30 cellular contexts compared by ENCODE assay signal in the genomic region with DNA sequence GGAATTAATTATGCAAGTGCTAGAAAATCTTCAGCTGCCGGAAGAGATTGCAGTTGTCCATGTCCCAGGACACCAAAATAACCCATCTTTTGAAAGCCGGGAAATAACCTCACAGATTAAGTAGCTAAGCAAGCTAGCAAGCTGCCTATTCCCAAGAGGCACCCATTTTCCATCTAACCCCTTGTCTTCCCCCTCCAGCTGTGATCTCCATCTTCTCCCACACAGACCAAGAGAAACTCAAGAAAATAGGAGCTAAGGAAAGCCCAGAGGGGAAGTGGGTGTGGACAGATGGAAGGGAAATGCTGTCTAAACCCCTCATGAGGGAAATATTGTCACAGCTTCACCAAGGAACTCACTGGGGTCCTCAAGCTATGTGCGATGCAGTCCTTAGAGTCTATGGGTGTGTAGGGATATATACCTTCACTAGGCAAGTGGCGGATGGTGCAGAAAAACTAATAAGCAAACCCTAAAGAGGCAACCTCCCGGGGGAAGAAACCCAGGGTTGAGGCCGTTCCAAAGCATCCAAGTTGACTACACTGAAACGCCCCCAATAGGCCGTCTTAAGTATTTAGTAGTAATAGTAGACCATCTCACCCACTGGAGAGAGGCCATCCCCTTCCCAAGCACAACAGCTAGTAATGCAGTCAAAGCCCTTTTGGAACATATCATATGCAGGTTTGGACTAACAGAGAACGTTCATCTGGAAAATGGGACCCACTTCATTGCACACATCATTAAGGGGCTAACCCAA.
"Had no signal": no experiment of that assay in that cellular context is flagged by ENCODE, and none has a peak within 500 bp of the region (broad histone marks: within the 10 kb centered on the region; RNA-seq: fewer than 3 reads in every experiment).

No MANE protein-coding gene starts in this region.

- H3K27me3 ChIP-seq: ovary, suprapubic skin, upper lobe of right lung had no signal

- H3K27me3 Mint-ChIP-seq: activated naive CD4-positive, alpha-beta T cell treated with anti-CD3 and anti-CD28 coated beads, Interleukin-2, amount 50 U/mL, for 24 hours; progenitor cell of endocrine pancreas; stimulated activated memory B cell treated with anti-CD40 and anti-IgM and Interleukin-4, amounts not matched to agents 10 μg/mL and 1 μg/mL and 100 μg/mL, for 72 hours had no signal

- DNase-seq: activated CD4-positive, alpha-beta T cell treated with anti-CD3 and anti-CD28 coated beads for 48 hours; activated CD4-positive, alpha-beta T cell treated with anti-CD3 and anti-CD28 coated beads, Interleukin-2, amount 50 U/mL, for 48 hours; activated CD8-positive, alpha-beta memory T cell treated with anti-CD3 and anti-CD28 coated beads, Interleukin-2, amount 50 U/mL, for 4 hours; activated gamma-delta T cell; activated naive CD8-positive, alpha-beta T cell treated with anti-CD3 and anti-CD28 coated beads, Interleukin-2, amount 50 U/mL, for 24 hours; activated T-cell treated with anti-CD3 and anti-CD28 coated beads, Interleukin-2, amount 50 U/mL, for 1 hour; amygdala; caudate nucleus; cortex of kidney; foreskin melanocyte; left cardiac atrium; naive B cell; ovary; small intestine; stimulated activated CD4-positive, alpha-beta T cell treated with anti-CD3 and anti-CD28 coated beads, Interleukin-4, amount 100 ng/mL, for 24 hours; stimulated activated naive CD8-positive, alpha-beta T cell treated with anti-CD3 and anti-CD28 coated beads, Interleukin-15, amount 100 ng/mL, for 72 hours; T-helper 9 cell; tibial artery; upper lobe of right lung had no signal

- H3K27ac Mint-ChIP-seq: activated naive CD8-positive, alpha-beta T cell treated with anti-CD3 and anti-CD28 coated beads, Interleukin-2, amount 50 U/mL, for 24 hours; activated T-helper 1 cell treated with anti-CD3 and anti-CD28 coated beads, Interleukin-12 subunit alpha, Interleukin-12 subunit beta, Interleukin-2, Interleukin-4 antibody, amounts not matched to agents 30 ng/mL and 10 ng/mL and 1 ng/mL, durations not matched to agents 14 hours and 24 hours and 36 hours; mesothelial cell of epicardium; naive B cell; progenitor cell of endocrine pancreas; stimulated activated memory B cell treated with anti-CD40 and anti-IgM and Interleukin-4, amounts not matched to agents 10 μg/mL and 1 μg/mL and 100 μg/mL, for 72 hours; stimulated activated naive CD8-positive, alpha-beta T cell treated with anti-CD3 and anti-CD28 coated beads, Interleukin-15, amount 100 ng/mL, for 72 hours; T-helper 1 cell treated with Interleukin-12 subunit alpha and Interleukin-12 subunit beta and Interleukin-4 antibody, amounts not matched to agents 30 μg/mL and 1 μg/mL, for 36 hours had no signal

- H3K9me3 Mint-ChIP-seq: activated naive CD4-positive, alpha-beta T cell treated with anti-CD3 and anti-CD28 coated beads, Interleukin-2, amount 50 U/mL, for 24 hours; activated naive CD8-positive, alpha-beta T cell treated with anti-CD3 and anti-CD28 coated beads, Interleukin-2, amount 50 U/mL, for 24 hours; activated T-helper 1 cell treated with anti-CD3 and anti-CD28 coated beads, Interleukin-12 subunit alpha, Interleukin-12 subunit beta, Interleukin-2, Interleukin-4 antibody, amounts not matched to agents 30 ng/mL and 10 ng/mL and 1 ng/mL, durations not matched to agents 14 hours and 24 hours and 36 hours; stimulated activated naive CD8-positive, alpha-beta T cell treated with anti-CD3 and anti-CD28 coated beads, Interleukin-15, amount 100 ng/mL, for 72 hours; T-helper 1 cell treated with Interleukin-12 subunit alpha and Interleukin-12 subunit beta and Interleukin-4 antibody, amounts not matched to agents 30 μg/mL and 1 μg/mL, for 36 hours had no signal

- H3K4me1 ChIP-seq: upper lobe of right lung had no signal

- H3K36me3 ChIP-seq: esophagus muscularis mucosa, ovary, suprapubic skin, tibial artery, upper lobe of right lung had no signal

- H3K27ac ChIP-seq: esophagus muscularis mucosa, ovary, suprapubic skin, tibial artery, upper lobe of right lung, VCaP had no signal

- H3K4me3 Mint-ChIP-seq: activated naive CD4-positive, alpha-beta T cell treated with anti-CD3 and anti-CD28 coated beads, Interleukin-2, amount 50 U/mL, for 24 hours; activated naive CD8-positive, alpha-beta T cell treated with anti-CD3 and anti-CD28 coated beads, Interleukin-2, amount 50 U/mL, for 24 hours; activated T-helper 1 cell treated with anti-CD3 and anti-CD28 coated beads, Interleukin-12 subunit alpha, Interleukin-12 subunit beta, Interleukin-2, Interleukin-4 antibody, amounts not matched to agents 30 ng/mL and 10 ng/mL and 1 ng/mL, durations not matched to agents 14 hours and 24 hours and 36 hours; mesothelial cell of epicardium; naive B cell; stimulated activated memory B cell treated with anti-CD40 and anti-IgM and Interleukin-4, amounts not matched to agents 10 μg/mL and 1 μg/mL and 100 μg/mL, for 72 hours; stimulated activated naive CD8-positive, alpha-beta T cell treated with anti-CD3 and anti-CD28 coated beads, Interleukin-15, amount 100 ng/mL, for 72 hours; T-helper 1 cell treated with Interleukin-12 subunit alpha and Interleukin-12 subunit beta and Interleukin-4 antibody, amounts not matched to agents 30 μg/mL and 1 μg/mL, for 36 hours had no signal

- H3K36me3 Mint-ChIP-seq: activated naive CD4-positive, alpha-beta T cell treated with anti-CD3 and anti-CD28 coated beads, Interleukin-2, amount 50 U/mL, for 24 hours; naive B cell; stimulated activated memory B cell treated with anti-CD40 and anti-IgM and Interleukin-4, amounts not matched to agents 10 μg/mL and 1 μg/mL and 100 μg/mL, for 72 hours had no signal

- H3K9me3 ChIP-seq: esophagus muscularis mucosa, ovary, suprapubic skin, tibial artery, upper lobe of right lung had no signal

- H3K4me3 ChIP-seq: esophagus muscularis mucosa, ovary, suprapubic skin, tibial artery, upper lobe of right lung had no signal

- ATAC-seq: activated CD4-positive, CD25-positive, alpha-beta regulatory T cell treated with anti-CD3 and anti-CD28 coated beads, Interleukin-2, amount 50 U/mL, for 24 hours; activated naive CD8-positive, alpha-beta T cell treated with anti-CD3 and anti-CD28 coated beads, Interleukin-2, amount 50 U/mL, for 24 hours; left cardiac atrium; sciatic nerve; stimulated activated memory B cell treated with anti-CD40 and anti-IgM and Interleukin-4, amounts not matched to agents 10 μg/mL and 1 μg/mL and 100 μg/mL, for 72 hours; stimulated activated naive CD8-positive, alpha-beta T cell treated with anti-CD3 and anti-CD28 coated beads, Interleukin-15, amount 100 ng/mL, for 72 hours; upper lobe of right lung had no signal
